8 cellular contexts compared by ENCODE assay signal in genomic region chr14:61444215-61444768, GRCh38.
DNase-seq lines count a peak whose midpoint lies in the region; ATAC-seq and TF ChIP-seq lines count a peak whose summit lies in the region.

No MANE protein-coding gene starts in this region.

- H3K4me1 ChIP-seq in PC-9 (replicated peaks; ENCODE audit: insufficient read depth) (peaks cover 13% of the 10 kb centered on the region), endodermal cell (ENCODE audit: control insufficient read depth, insufficient read depth, low read length) (peaks cover 2% of the 10 kb centered on the region)

- WGBS in endodermal cell (ENCODE audit: insufficient coverage in 1 of 2, insufficient read length in 1 of 2), 2 experiments, result 89 to 96% methylated on average over 3 to 5 of the region's 5 CpGs

- peak overlapping the region; percentile 88 to 94 for H3K27ac Mint-ChIP-seq in natural killer cell treated with Interleukin-12 subunit alpha and Interleukin-12 subunit beta and Interleukin-15 and Interleukin-18, amount 100 ng/mL, for 72 hours
- H3K27ac Mint-ChIP-seq in type B pancreatic cell (no peak overlapping the region), endodermal cell (no peak overlapping the region)

- H3K27ac ChIP-seq in PC-9 (no peak overlapping the region), endodermal cell (ENCODE audit: low read depth, low read length) (no peak overlapping the region)

- H3K9ac ChIP-seq in endodermal cell (ENCODE audit: extremely low read depth, low read length, poor library complexity, severe bottlenecking), result no peak overlapping the region

- intact Hi-C loops in PC-9 (cut with micrococcal nuclease; ENCODE audit: unreplicated experiment), result no loop called here

- H3K9me3 ChIP-seq in PC-9 (ENCODE audit: insufficient read depth, low read depth) (no peaks in the 10 kb centered on the region), endodermal cell (ENCODE audit: control insufficient read depth, low read length) (no peaks in the 10 kb centered on the region)

- peaks cover 11% of the 10 kb centered on the region for H3F3A ChIP-seq in PC-9 (ENCODE audit: insufficient read depth, low read depth)

- no TSS peak for BruUV-seq in PC-9 (replicated peaks; lab: Mats Ljungman, UMichigan)

- H3K4me2 ChIP-seq in PC-9, result no peak overlapping the region

- peaks cover 15% of the 10 kb centered on the region for H3K36me3 Mint-ChIP-seq in natural killer cell treated with Interleukin-12 subunit alpha and Interleukin-12 subunit beta and Interleukin-15 and Interleukin-18, amount 100 ng/mL, for 72 hours
- H3K36me3 Mint-ChIP-seq in type B pancreatic cell (no peaks in the 10 kb centered on the region), endodermal cell (ENCODE audit: low read depth) (no peaks in the 10 kb centered on the region)

- no peaks in the 10 kb centered on the region for H3K9me3 Mint-ChIP-seq in natural killer cell treated with Interleukin-12 subunit alpha and Interleukin-12 subunit beta and Interleukin-15 and Interleukin-18, amount 100 ng/mL, for 72 hours
- H3K9me3 Mint-ChIP-seq in type B pancreatic cell (peaks cover 3% of the 10 kb centered on the region), endodermal cell (no peaks in the 10 kb centered on the region)

- no peak overlapping the region for H2AFZ ChIP-seq in PC-9

- H3K4me3 Mint-ChIP-seq in natural killer cell treated with Interleukin-12 subunit alpha and Interleukin-12 subunit beta and Interleukin-15 and Interleukin-18, amount 100 ng/mL, for 72 hours, result peak overlapping the region; percentile 58
- H3K4me3 Mint-ChIP-seq in type B pancreatic cell (no peak overlapping the region), endodermal cell (no peak overlapping the region)

- H3K4me3 ChIP-seq in PC-9, result no peak overlapping the region
- H3K4me3 ChIP-seq in endodermal cell (ENCODE audit: low read length), result no peak overlapping the region

- POLR2A ChIA-PET in PC-9 (lab: Charles Lee; ENCODE audit: unreplicated experiment), result no interaction called here

- H3K9me2 ChIP-seq in PC-9 (ENCODE audit: insufficient read depth), result no peaks in the 10 kb centered on the region

- H3K36me3 ChIP-seq in PC-9 (ENCODE audit: low read depth) (peaks cover 11% of the 10 kb centered on the region; the same call in 1 of the 2 replicates), endodermal cell (ENCODE audit: control insufficient read depth, insufficient read depth, low read length) (no peaks in the 10 kb centered on the region)

- peaks cover 41% of the 10 kb centered on the region for H3K79me2 ChIP-seq in PC-9 (ENCODE audit: low read depth)

- no peaks in the 10 kb centered on the region for H3K27me3 Mint-ChIP-seq in natural killer cell treated with Interleukin-12 subunit alpha and Interleukin-12 subunit beta and Interleukin-15 and Interleukin-18, amount 100 ng/mL, for 72 hours
- H3K27me3 Mint-ChIP-seq in type B pancreatic cell, result no peaks in the 10 kb centered on the region
- no peaks in the 10 kb centered on the region for H3K27me3 Mint-ChIP-seq in endodermal cell (ENCODE audit: insufficient read depth)

- CTCF ChIA-PET in PC-9 (lab: Charles Lee), result no interaction called here

- H3K27me3 ChIP-seq in PC-9 (ENCODE audit: insufficient read depth, low read depth), result no peaks in the 10 kb centered on the region
- H3K27me3 ChIP-seq in endodermal cell (ENCODE audit: control insufficient read depth, insufficient read depth, low read length, poor library complexity, severe bottlenecking), result no peaks in the 10 kb centered on the region

- peak; percentile 58 to 74 for DNase-seq in activated CD4-positive, alpha-beta T cell treated with anti-CD3 and anti-CD28 coated beads, Interleukin-2, amount 50 U/mL, for 48 hours
- DNase-seq in natural killer cell treated with Interleukin-12 subunit alpha and Interleukin-12 subunit beta and Interleukin-15 and Interleukin-18, amount 100 ng/mL, for 72 hours (ENCODE audit: low spot score), result peak; percentile 85
- DNase-seq in type B pancreatic cell (ENCODE audit: extremely low spot score, unreplicated experiment), result no peak
- no peak for DNase-seq in PC-9
- DNase-seq in middle frontal gyrus (ENCODE audit: extremely low spot score, low spot score), result no peak
- DNase-seq in endodermal cell, result no peak

- no peaks in the 10 kb centered on the region for H4K20me1 ChIP-seq in PC-9 (ENCODE audit: insufficient read depth)

- peaks cover 76 to 92% of the 10 kb centered on the region in 2 donors for H3K4me1 Mint-ChIP-seq in natural killer cell treated with Interleukin-12 subunit alpha and Interleukin-12 subunit beta and Interleukin-15 and Interleukin-18, amount 100 ng/mL, for 72 hours (ENCODE audit: low read depth in 2 of 2)
- H3K4me1 Mint-ChIP-seq in type B pancreatic cell (ENCODE audit: unreplicated experiment) (peaks cover 8% of the 10 kb centered on the region), endodermal cell (peaks cover 8% of the 10 kb centered on the region)

- TF ChIP-seq CTCF in type B pancreatic cell (conservative IDR thresholded peaks at IDR 0.05), result no peak
- TF ChIP-seq CTCF in PC-9 (conservative IDR thresholded peaks at IDR 0.05), result no peak
- no peak for TF ChIP-seq CTCF in endodermal cell (conservative IDR thresholded peaks at IDR 0.05)

- ATAC-seq in GM19397 (IDR thresholded peaks at IDR 0.05; ENCODE audit: unreplicated experiment) (peak; percentile 78), HG03354 (IDR thresholded peaks at IDR 0.05; ENCODE audit: poor library complexity, severe bottlenecking, unreplicated experiment) (peak; percentile 84)
- peak; percentile 95 to 97 for ATAC-seq in natural killer cell treated with Interleukin-12 subunit alpha and Interleukin-12 subunit beta and Interleukin-15 and Interleukin-18, amount 100 ng/mL, for 72 hours

Comparison
In these comparisons a context has a peak if more than half of its experiments do, and no peak if none do; other contexts are left out.
1. DNase-seq: peak in activated CD4-positive, alpha-beta T cell treated with anti-CD3 and anti-CD28 coated beads, Interleukin-2, amount 50 U/mL, for 48 hours (2 of 2) and natural killer cell treated with Interleukin-12 subunit alpha and Interleukin-12 subunit beta and Interleukin-15 and Interleukin-18, amount 100 ng/mL, for 72 hours (single experiment); none in type B pancreatic cell (single experiment), PC-9 (0 of 2), middle frontal gyrus (single experiment) and endodermal cell (single experiment).
2. H3K27ac Mint-ChIP-seq: peak in natural killer cell treated with Interleukin-12 subunit alpha and Interleukin-12 subunit beta and Interleukin-15 and Interleukin-18, amount 100 ng/mL, for 72 hours (2 of 2); none in type B pancreatic cell (single experiment) and endodermal cell (single experiment).
3. Peak in every context shown above with its lines, with median percentiles within 50 percentile points of each other: ATAC-seq.